ENCODE assay signal across 22 cellular contexts in the genomic region with DNA sequence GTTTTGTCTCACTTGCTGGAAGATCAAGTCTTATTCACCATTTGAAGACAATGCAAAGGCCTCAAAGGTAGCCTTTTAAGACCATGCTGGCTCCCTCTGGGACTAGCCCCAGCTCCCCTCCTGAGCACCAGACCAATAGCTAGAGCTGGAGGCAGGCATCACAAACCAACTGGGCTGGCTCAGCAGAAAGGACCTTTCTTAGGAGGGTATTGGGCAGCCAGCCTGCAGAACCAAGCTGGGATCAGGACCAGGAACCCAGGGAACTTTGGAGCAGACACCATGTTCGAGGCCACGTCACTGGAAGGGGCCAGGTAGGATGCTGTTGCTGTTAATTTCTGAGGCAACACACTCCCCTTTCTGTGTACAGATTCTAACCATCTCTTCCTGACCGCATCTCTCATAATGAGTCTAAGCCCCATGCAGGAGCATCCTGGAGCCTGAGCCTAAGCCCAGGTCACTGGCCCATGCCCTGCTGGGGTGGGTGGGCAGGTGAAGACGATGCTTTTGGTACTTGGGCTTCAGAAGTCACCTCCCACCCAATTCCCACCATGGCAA.
"Had no signal": no experiment of that assay in that cellular context is flagged by ENCODE, and none has a peak within 500 bp of the region (broad histone marks: within the 10 kb centered on the region; RNA-seq: fewer than 3 reads in every experiment).

No MANE protein-coding gene starts in this region.

- H3K4me2 ChIP-seq: smooth muscle cell had no signal

- H3K27me3 Mint-ChIP-seq: activated naive CD8-positive, alpha-beta T cell treated with anti-CD3 and anti-CD28 coated beads for 36 hours; memory B cell; stimulated activated naive B cell treated with anti-CD40 and anti-IgM and Interleukin-4, amounts not matched to agents 10 μg/mL and 1 μg/mL and 100 μg/mL, for 72 hours had no signal

- H2AFZ ChIP-seq: parathyroid adenoma had no signal

- H3K27ac ChIP-seq: gastrocnemius medialis, parathyroid adenoma, right lobe of liver, vagina had no signal

- H3K4me1 Mint-ChIP-seq: nephron, WTC11 had no signal

- FAIRE-seq: islet of Langerhans had no signal

- H3K27me3 ChIP-seq: gastrocnemius medialis, right lobe of liver, vagina had no signal

- H3K27ac Mint-ChIP-seq: activated naive CD8-positive, alpha-beta T cell treated with anti-CD3 and anti-CD28 coated beads for 36 hours; activated T-helper 2 cell treated with anti-CD3 and anti-CD28 coated beads, Interferon-gamma antibody, Interleukin-2, Interleukin-4, amounts not matched to agents 10 μg/mL and 5 μg/mL and 100 μg/mL, durations not matched to agents 14 hours and 24 hours and 36 hours; memory B cell; nephron; stimulated activated naive B cell treated with anti-CD40 and anti-IgM and Interleukin-4, amounts not matched to agents 10 μg/mL and 1 μg/mL and 100 μg/mL, for 72 hours; WTC11 had no signal

- DNase-seq: activated CD8-positive, alpha-beta memory T cell treated with anti-CD3 and anti-CD28 coated beads, Interleukin-2, amount 50 U/mL, for 4 hours; activated naive CD4-positive, alpha-beta T cell; activated naive CD8-positive, alpha-beta T cell treated with anti-CD3 and anti-CD28 coated beads for 36 hours; activated T-cell treated with anti-CD3 and anti-CD28 coated beads, Interleukin-2, amount 50 U/mL, for 4 hours; amygdala; effector memory CD4-positive, alpha-beta T cell; gastrocnemius medialis; head of caudate nucleus; left colon; stimulated activated CD4-positive, alpha-beta T cell treated with anti-CD3 and anti-CD28 coated beads, Interleukin-15, amount 100 ng/mL, for 24 hours; stimulated activated naive B cell treated with anti-CD40 and anti-IgM and Interleukin-4, amounts not matched to agents 10 μg/mL and 1 μg/mL and 100 μg/mL, for 72 hours; T1000; trophoblast cell had no signal

- H3K79me2 ChIP-seq: parathyroid adenoma had no signal

- H3K9me3 Mint-ChIP-seq: activated naive CD8-positive, alpha-beta T cell treated with anti-CD3 and anti-CD28 coated beads for 36 hours; activated T-cell treated with anti-CD3 and anti-CD28 coated beads, Interleukin-2, amount 50 U/mL, for 4 hours; activated T-helper 2 cell treated with anti-CD3 and anti-CD28 coated beads, Interferon-gamma antibody, Interleukin-2, Interleukin-4, amounts not matched to agents 10 μg/mL and 5 μg/mL and 100 μg/mL, durations not matched to agents 14 hours and 24 hours and 36 hours; memory B cell; nephron; stimulated activated naive B cell treated with anti-CD40 and anti-IgM and Interleukin-4, amounts not matched to agents 10 μg/mL and 1 μg/mL and 100 μg/mL, for 72 hours; WTC11 had no signal

- H3K9me3 ChIP-seq: gastrocnemius medialis, right lobe of liver, vagina had no signal

- H3K4me3 Mint-ChIP-seq: activated naive CD8-positive, alpha-beta T cell treated with anti-CD3 and anti-CD28 coated beads for 36 hours; activated T-cell treated with anti-CD3 and anti-CD28 coated beads, Interleukin-2, amount 50 U/mL, for 4 hours; memory B cell; nephron; stimulated activated naive B cell treated with anti-CD40 and anti-IgM and Interleukin-4, amounts not matched to agents 10 μg/mL and 1 μg/mL and 100 μg/mL, for 72 hours; WTC11 had no signal

- H3K36me3 ChIP-seq: gastrocnemius medialis, right lobe of liver, vagina had no signal

- H3K4me1 ChIP-seq: gastrocnemius medialis, parathyroid adenoma, right lobe of liver, vagina had no signal

- H3K9ac ChIP-seq: parathyroid adenoma had no signal

- H3K4me3 ChIP-seq: gastrocnemius medialis, right lobe of liver, smooth muscle cell, vagina had no signal

- ATAC-seq: activated T-cell treated with anti-CD3 and anti-CD28 coated beads, Interleukin-2, amount 50 U/mL, for 4 hours; gastrocnemius medialis; left colon; right lobe of liver; stimulated activated naive B cell treated with anti-CD40 and anti-IgM and Interleukin-4, amounts not matched to agents 10 μg/mL and 1 μg/mL and 100 μg/mL, for 72 hours; WTC11 had no signal

- H3K36me3 Mint-ChIP-seq: activated naive CD8-positive, alpha-beta T cell treated with anti-CD3 and anti-CD28 coated beads for 36 hours; stimulated activated naive B cell treated with anti-CD40 and anti-IgM and Interleukin-4, amounts not matched to agents 10 μg/mL and 1 μg/mL and 100 μg/mL, for 72 hours; WTC11 had no signal
